27 cellular contexts compared by ENCODE assay signal in genomic region chr17:13753151-13753550, GRCh38.
"Had no signal": no experiment of that assay in that cellular context is flagged by ENCODE, and none has a peak within 500 bp of the region (broad histone marks: within the 10 kb centered on the region; RNA-seq: fewer than 3 reads in every experiment).

No MANE protein-coding gene starts in this region.

- H3K27ac ChIP-seq: colonic mucosa, esophagus squamous epithelium, left lung, prostate gland, right atrium auricular region, suprapubic skin, transverse colon, upper lobe of right lung, uterus had no signal

- H3K4me1 Mint-ChIP-seq: stimulated activated naive CD8-positive, alpha-beta T cell treated with anti-CD3 and anti-CD28 coated beads, Interleukin-15, amount 100 ng/mL, for 72 hours had no signal

- H3K4me2 ChIP-seq: smooth muscle cell had no signal

- DNase-seq: colonic mucosa; effector CD8-positive, alpha-beta T cell; esophagus squamous epithelium; foreskin melanocyte; hypothalamus; left cardiac atrium; left lung; mesenchymal stem cell; midbrain; naive thymus-derived CD8-positive, alpha-beta T cell; nephron progenitor cell; nucleus accumbens; stimulated activated CD4-positive, alpha-beta T cell treated with anti-CD3 and anti-CD28 coated beads, Interleukin-12 subunit alpha, Interleukin-12 subunit beta, amount 100 ng/mL, for 4 hours; stimulated activated CD4-positive, alpha-beta T cell treated with anti-CD3 and anti-CD28 coated beads, Interleukin-1b, Interleukin-23, amount 100 ng/mL, for 48 hours; stimulated activated CD4-positive, alpha-beta T cell treated with anti-CD3 and anti-CD28 coated beads, Interleukin-4, amount 100 ng/mL, for 1 hour; stimulated activated CD8-positive, alpha-beta memory T cell treated with anti-CD3 and anti-CD28 coated beads, Interleukin-4, amount 100 ng/mL, for 48 hours; stimulated activated naive CD4-positive, alpha-beta T cell; stimulated activated naive CD8-positive, alpha-beta T cell treated with anti-CD3 and anti-CD28 coated beads, Interleukin-15, amount 100 ng/mL, for 72 hours; transverse colon; upper lobe of right lung; uterus had no signal

- H3K9me3 Mint-ChIP-seq: dendritic cell treated with granulocyte-macrophage colony-stimulating factor and Interleukin-4, amounts not matched to agents 40 ng/mL and 50 ng/mL, for 4 days; stimulated activated naive CD8-positive, alpha-beta T cell treated with anti-CD3 and anti-CD28 coated beads, Interleukin-15, amount 100 ng/mL, for 72 hours had no signal

- H3K36me3 ChIP-seq: colonic mucosa, esophagus squamous epithelium, left lung, prostate gland, right atrium auricular region, suprapubic skin, transverse colon, upper lobe of right lung, uterus had no signal

- H3K27ac Mint-ChIP-seq: dendritic cell treated with granulocyte-macrophage colony-stimulating factor and Interleukin-4, amounts not matched to agents 40 ng/mL and 50 ng/mL, for 4 days; naive thymus-derived CD8-positive, alpha-beta T cell; nephron progenitor cell had no signal

- H3K4me3 ChIP-seq: colonic mucosa, esophagus squamous epithelium, left lung, prostate gland, right atrium auricular region, smooth muscle cell, suprapubic skin, transverse colon, upper lobe of right lung, uterus had no signal

- H3K4me3 Mint-ChIP-seq: dendritic cell treated with granulocyte-macrophage colony-stimulating factor and Interleukin-4, amounts not matched to agents 40 ng/mL and 50 ng/mL, for 4 days; naive thymus-derived CD8-positive, alpha-beta T cell; nephron progenitor cell; stimulated activated naive CD8-positive, alpha-beta T cell treated with anti-CD3 and anti-CD28 coated beads, Interleukin-15, amount 100 ng/mL, for 72 hours had no signal

- ATAC-seq: left cardiac atrium; left lung; naive thymus-derived CD8-positive, alpha-beta T cell; sciatic nerve; stimulated activated naive CD8-positive, alpha-beta T cell treated with anti-CD3 and anti-CD28 coated beads, Interleukin-15, amount 100 ng/mL, for 72 hours; upper lobe of right lung had no signal

- H3K36me3 Mint-ChIP-seq: naive thymus-derived CD8-positive, alpha-beta T cell had no signal

- H3K27me3 ChIP-seq: colonic mucosa, esophagus squamous epithelium, left lung, right atrium auricular region, suprapubic skin, transverse colon, upper lobe of right lung, uterus had no signal

- H3K4me1 ChIP-seq: colonic mucosa, esophagus squamous epithelium, left lung, prostate gland, right atrium auricular region, suprapubic skin, transverse colon, upper lobe of right lung, uterus had no signal

- H3K27me3 Mint-ChIP-seq: stimulated activated naive CD8-positive, alpha-beta T cell treated with anti-CD3 and anti-CD28 coated beads, Interleukin-15, amount 100 ng/mL, for 72 hours had no signal
